Comparison of ENCODE assay signal across 34 cellular contexts in the genomic region with DNA sequence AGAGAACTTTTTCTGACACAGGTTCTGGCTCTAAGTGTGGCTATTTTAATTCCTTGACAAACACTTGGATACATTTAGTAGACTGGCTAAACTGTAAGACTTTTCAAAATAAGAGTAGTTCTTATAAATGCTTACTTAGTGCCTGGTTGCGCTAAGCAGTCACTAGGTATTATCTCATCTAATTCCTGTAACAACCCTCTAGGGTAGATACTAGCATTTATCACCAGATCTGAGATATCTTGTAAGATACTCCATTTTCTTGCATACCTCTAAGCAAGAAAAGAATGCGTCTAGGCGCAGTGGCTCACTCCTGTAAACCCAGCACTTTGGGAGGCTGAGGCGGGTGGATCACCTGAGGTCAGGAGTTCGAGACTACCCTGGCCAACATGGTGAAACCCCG.
"Had no signal": no experiment of that assay in that cellular context is flagged by ENCODE, and none has a peak within 500 bp of the region (broad histone marks: within the 10 kb centered on the region; RNA-seq: fewer than 3 reads in every experiment).

No MANE protein-coding gene starts in this region.

- H3K9me3 ChIP-seq: MG63 had no signal

- H3K27ac ChIP-seq: KMS-11 had no signal

- DNase-seq: Karpas-422, Kasumi-1, MG63, MM.1S, MV-4-11, NCI-H1048, NCI-H1092, NCI-H1092 treated with DMSO at 0.1 percent for 48 hours, NCI-H1105 treated with DMSO at 0.1 percent for 48 hours, NCI-H1417, NCI-H1417 treated with DMSO at 0.1 percent for 48 hours, NCI-H1436, NCI-H1436 treated with DMSO at 0.1 percent for 48 hours, NCI-H146, NCI-H1694, NCI-H1694 treated with DMSO at 0.1 percent for 48 hours, NCI-H187, NCI-H187 treated with DMSO at 0.1 percent for 48 hours, NCI-H1930, NCI-H2029, NCI-H2029 treated with DMSO at 0.1 percent for 48 hours, NCI-H2081, NCI-H2081 treated with DMSO at 0.1 percent for 48 hours, NCI-H2107, NCI-H2171, NCI-H2171 treated with DMSO at 0.1 percent for 48 hours, NCI-H2227 treated with DMSO at 0.1 percent for 48 hours, NCI-H226, NCI-H345, NCI-H446, NCI-H446 treated with DMSO at 0.1 percent for 48 hours, NCI-H510A, NCI-H510A treated with DMSO at 0.1 percent for 48 hours had no signal

- H3K4me2 ChIP-seq: KMS-11 had no signal

- H3K27me3 ChIP-seq: MG63 had no signal

- H3K4me3 ChIP-seq: MG63 had no signal

- H3K9ac ChIP-seq: KMS-11 had no signal

- H3K36me3 ChIP-seq: MG63 had no signal
